Comparison of ENCODE assay signal across 1 cellular context in the genomic region with DNA sequence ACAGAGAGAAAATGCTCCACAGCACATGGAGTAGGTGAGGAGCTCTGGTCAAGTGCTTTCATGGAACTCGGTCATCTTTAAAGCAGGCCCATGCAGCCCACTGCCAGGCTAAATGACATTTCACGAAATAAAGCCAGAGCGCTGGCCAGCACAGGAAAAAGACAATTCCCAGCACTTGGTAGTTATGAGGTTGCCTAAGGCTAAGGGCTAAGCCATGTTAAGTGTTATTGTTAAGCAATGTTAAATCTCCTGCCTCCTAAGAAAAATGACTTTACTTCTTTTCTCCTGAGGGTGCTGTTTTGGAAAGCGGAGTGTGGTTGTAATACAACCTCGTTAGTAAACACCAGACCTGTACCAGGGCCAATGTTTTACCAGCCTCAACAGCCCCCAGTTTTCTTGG.
TF ChIP-seq lines count a peak whose summit lies in the region.

No MANE protein-coding gene starts in this region.

TF ChIP-seq in GM23338, 12 proteins besides CTCF, POLR2A, EP300 and RAD21 (continued from another document):
- TF ChIP-seq, protein P1, sequence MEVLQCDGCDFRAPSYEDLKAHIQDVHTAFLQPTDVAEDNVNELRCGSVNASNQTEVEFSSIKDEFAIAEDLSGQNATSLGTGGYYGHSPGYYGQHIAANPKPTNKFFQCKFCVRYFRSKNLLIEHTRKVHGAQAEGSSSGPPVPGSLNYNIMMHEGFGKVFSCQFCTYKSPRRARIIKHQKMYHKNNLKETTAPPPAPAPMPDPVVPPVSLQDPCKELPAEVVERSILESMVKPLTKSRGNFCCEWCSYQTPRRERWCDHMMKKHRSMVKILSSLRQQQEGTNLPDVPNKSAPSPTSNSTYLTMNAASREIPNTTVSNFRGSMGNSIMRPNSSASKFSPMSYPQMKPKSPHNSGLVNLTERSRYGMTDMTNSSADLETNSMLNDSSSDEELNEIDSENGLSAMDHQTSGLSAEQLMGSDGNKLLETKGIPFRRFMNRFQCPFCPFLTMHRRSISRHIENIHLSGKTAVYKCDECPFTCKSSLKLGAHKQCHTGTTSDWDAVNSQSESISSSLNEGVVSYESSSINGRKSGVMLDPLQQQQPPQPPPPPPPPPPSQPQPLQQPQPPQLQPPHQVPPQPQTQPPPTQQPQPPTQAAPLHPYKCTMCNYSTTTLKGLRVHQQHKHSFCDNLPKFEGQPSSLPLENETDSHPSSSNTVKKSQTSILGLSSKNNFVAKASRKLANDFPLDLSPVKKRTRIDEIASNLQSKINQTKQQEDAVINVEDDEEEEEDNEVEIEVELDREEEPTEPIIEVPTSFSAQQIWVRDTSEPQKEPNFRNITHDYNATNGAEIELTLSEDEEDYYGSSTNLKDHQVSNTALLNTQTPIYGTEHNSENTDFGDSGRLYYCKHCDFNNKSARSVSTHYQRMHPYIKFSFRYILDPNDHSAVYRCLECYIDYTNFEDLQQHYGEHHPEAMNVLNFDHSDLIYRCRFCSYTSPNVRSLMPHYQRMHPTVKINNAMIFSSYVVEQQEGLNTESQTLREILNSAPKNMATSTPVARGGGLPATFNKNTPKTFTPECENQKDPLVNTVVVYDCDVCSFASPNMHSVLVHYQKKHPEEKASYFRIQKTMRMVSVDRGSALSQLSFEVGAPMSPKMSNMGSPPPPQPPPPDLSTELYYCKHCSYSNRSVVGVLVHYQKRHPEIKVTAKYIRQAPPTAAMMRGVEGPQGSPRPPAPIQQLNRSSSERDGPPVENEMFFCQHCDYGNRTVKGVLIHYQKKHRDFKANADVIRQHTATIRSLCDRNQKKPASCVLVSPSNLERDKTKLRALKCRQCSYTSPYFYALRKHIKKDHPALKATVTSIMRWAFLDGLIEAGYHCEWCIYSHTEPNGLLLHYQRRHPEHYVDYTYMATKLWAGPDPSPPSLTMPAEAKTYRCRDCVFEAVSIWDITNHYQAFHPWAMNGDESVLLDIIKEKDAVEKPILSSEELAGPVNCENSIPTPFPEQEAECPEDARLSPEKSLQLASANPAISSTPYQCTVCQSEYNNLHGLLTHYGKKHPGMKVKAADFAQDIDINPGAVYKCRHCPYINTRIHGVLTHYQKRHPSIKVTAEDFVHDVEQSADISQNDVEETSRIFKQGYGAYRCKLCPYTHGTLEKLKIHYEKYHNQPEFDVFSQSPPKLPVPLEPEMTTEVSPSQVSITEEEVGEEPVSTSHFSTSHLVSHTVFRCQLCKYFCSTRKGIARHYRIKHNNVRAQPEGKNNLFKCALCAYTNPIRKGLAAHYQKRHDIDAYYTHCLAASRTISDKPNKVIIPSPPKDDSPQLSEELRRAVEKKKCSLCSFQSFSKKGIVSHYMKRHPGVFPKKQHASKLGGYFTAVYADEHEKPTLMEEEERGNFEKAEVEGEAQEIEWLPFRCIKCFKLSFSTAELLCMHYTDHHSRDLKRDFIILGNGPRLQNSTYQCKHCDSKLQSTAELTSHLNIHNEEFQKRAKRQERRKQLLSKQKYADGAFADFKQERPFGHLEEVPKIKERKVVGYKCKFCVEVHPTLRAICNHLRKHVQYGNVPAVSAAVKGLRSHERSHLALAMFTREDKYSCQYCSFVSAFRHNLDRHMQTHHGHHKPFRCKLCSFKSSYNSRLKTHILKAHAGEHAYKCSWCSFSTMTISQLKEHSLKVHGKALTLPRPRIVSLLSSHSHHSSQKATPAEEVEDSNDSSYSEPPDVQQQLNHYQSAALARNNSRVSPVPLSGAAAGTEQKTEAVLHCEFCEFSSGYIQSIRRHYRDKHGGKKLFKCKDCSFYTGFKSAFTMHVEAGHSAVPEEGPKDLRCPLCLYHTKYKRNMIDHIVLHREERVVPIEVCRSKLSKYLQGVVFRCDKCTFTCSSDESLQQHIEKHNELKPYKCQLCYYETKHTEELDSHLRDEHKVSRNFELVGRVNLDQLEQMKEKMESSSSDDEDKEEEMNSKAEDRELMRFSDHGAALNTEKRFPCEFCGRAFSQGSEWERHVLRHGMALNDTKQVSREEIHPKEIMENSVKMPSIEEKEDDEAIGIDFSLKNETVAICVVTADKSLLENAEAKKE (CRISPR knock-in tag; IDR thresholded peaks at IDR 0.05), result no peak
- TF ChIP-seq, protein P2, sequence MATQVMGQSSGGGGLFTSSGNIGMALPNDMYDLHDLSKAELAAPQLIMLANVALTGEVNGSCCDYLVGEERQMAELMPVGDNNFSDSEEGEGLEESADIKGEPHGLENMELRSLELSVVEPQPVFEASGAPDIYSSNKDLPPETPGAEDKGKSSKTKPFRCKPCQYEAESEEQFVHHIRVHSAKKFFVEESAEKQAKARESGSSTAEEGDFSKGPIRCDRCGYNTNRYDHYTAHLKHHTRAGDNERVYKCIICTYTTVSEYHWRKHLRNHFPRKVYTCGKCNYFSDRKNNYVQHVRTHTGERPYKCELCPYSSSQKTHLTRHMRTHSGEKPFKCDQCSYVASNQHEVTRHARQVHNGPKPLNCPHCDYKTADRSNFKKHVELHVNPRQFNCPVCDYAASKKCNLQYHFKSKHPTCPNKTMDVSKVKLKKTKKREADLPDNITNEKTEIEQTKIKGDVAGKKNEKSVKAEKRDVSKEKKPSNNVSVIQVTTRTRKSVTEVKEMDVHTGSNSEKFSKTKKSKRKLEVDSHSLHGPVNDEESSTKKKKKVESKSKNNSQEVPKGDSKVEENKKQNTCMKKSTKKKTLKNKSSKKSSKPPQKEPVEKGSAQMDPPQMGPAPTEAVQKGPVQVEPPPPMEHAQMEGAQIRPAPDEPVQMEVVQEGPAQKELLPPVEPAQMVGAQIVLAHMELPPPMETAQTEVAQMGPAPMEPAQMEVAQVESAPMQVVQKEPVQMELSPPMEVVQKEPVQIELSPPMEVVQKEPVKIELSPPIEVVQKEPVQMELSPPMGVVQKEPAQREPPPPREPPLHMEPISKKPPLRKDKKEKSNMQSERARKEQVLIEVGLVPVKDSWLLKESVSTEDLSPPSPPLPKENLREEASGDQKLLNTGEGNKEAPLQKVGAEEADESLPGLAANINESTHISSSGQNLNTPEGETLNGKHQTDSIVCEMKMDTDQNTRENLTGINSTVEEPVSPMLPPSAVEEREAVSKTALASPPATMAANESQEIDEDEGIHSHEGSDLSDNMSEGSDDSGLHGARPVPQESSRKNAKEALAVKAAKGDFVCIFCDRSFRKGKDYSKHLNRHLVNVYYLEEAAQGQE (IDR thresholded peaks at IDR 0.05; ENCODE audit: unreplicated experiment), result no peak
- TF ChIP-seq NANOG (IDR thresholded peaks at IDR 0.05; ENCODE audit: borderline replicate concordance) (no peak), EZH2phosphoT487 (IDR thresholded peaks at IDR 0.05; ENCODE audit: unreplicated experiment) (no peak), POLR2AphosphoS5 (IDR thresholded peaks at IDR 0.05; ENCODE audit: low read depth) (no peak), EZH2 (IDR thresholded peaks at IDR 0.05; ENCODE audit: low read depth, unreplicated experiment) (no peak), CREB1 (CRISPR knock-in tag; IDR thresholded peaks at IDR 0.05; ENCODE audit: low read depth) (no peak), ZNF114 (CRISPR knock-in tag; IDR thresholded peaks at IDR 0.05) (no peak)
- TF ChIP-seq, protein P3, sequence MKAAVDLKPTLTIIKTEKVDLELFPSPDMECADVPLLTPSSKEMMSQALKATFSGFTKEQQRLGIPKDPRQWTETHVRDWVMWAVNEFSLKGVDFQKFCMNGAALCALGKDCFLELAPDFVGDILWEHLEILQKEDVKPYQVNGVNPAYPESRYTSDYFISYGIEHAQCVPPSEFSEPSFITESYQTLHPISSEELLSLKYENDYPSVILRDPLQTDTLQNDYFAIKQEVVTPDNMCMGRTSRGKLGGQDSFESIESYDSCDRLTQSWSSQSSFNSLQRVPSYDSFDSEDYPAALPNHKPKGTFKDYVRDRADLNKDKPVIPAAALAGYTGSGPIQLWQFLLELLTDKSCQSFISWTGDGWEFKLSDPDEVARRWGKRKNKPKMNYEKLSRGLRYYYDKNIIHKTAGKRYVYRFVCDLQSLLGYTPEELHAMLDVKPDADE (IDR thresholded peaks at IDR 0.05), result no peak
